13 cellular contexts compared by ENCODE assay signal in genomic region chr16:24045641-24046040, GRCh38.
DNase-seq lines count a peak whose midpoint lies in the region; ATAC-seq and TF ChIP-seq lines count a peak whose summit lies in the region.
"Had no signal": no experiment of that assay in that cellular context is flagged by ENCODE, and none has a peak within 500 bp of the region (broad histone marks: within the 10 kb centered on the region; RNA-seq: fewer than 3 reads in every experiment).

No MANE protein-coding gene starts in this region.

- TF ChIP-seq CTCF in body of pancreas (IDR thresholded peaks at IDR 0.05) (peak in 4 of 7 experiments; percentile 21 to 26 (median 24)), nephron (IDR thresholded peaks at IDR 0.05; ENCODE audit: unreplicated experiment in 3 of 3) (peak; percentile 50 to 55 (median 54))

- H3K4me1 ChIP-seq in body of pancreas = no peaks in the 10 kb centered on the region
- H3K4me1 ChIP-seq: gastroesophageal sphincter had no signal

- no peaks in the 10 kb centered on the region for H3K27me3 ChIP-seq in body of pancreas

- no peak overlapping the region for H3K27ac Mint-ChIP-seq in nephron
- H3K27ac Mint-ChIP-seq: activated CD4-positive, alpha-beta memory T cell treated with anti-CD3 and anti-CD28 coated beads, Interleukin-2, amount 10 ng/mL, durations not matched to agents 7 days and 5 days had no signal

- DNase-seq in G401 (ENCODE audit: low spot score) = peak; percentile 3
- peak; percentile 25 for DNase-seq in NCI-H1105 (lab: John Stamatoyannopoulos, UW)
- no peak for DNase-seq in body of pancreas
- no peak for DNase-seq in EL
- DNase-seq: activated CD4-positive, alpha-beta memory T cell treated with anti-CD3 and anti-CD28 coated beads, Interleukin-2, amount 10 ng/mL, durations not matched to agents 7 days and 5 days; amniotic stem cell; naive B cell; OCI-M1 had no signal

- ATAC-seq in body of pancreas (no peak), GM18867 (IDR thresholded peaks at IDR 0.05; ENCODE audit: unreplicated experiment) (no peak), HG02938 (IDR thresholded peaks at IDR 0.05; ENCODE audit: unreplicated experiment) (no peak)
- ATAC-seq: gastroesophageal sphincter, GM12878 had no signal

- H3K4me3 Mint-ChIP-seq in nephron = no peak overlapping the region
- H3K4me3 Mint-ChIP-seq: activated CD4-positive, alpha-beta memory T cell treated with anti-CD3 and anti-CD28 coated beads, Interleukin-2, amount 10 ng/mL, durations not matched to agents 7 days and 5 days had no signal

- H3K36me3 ChIP-seq in body of pancreas (replicated peaks in 1 of 2; ENCODE audit: insufficient read depth in 1 of 2, low read depth in 2 of 2) = no peaks in the 10 kb centered on the region
- H3K36me3 ChIP-seq: gastroesophageal sphincter had no signal

- no peaks in the 10 kb centered on the region for H3K9me3 Mint-ChIP-seq in nephron
- H3K9me3 Mint-ChIP-seq: activated CD4-positive, alpha-beta memory T cell treated with anti-CD3 and anti-CD28 coated beads, Interleukin-2, amount 10 ng/mL, durations not matched to agents 7 days and 5 days; naive B cell had no signal

- H3K36me3 Mint-ChIP-seq in nephron (ENCODE audit: low read depth) = no peaks in the 10 kb centered on the region

- 18 to 25% methylated on average over 7 to 12 of the region's 12 CpGs for WGBS in body of pancreas, 2 donors

- intact Hi-C loops in body of pancreas (cut with DNase I) = loop anchor here (5.0 to 10.0 kb wide), 2 partner anchors 209 to 462 kb away; partner anchors contain the start of gene CACNG3

- TF ChIP-seq POLR2A in body of pancreas (IDR thresholded peaks at IDR 0.05) = no peak

- H3K9me3 ChIP-seq in body of pancreas = no peaks in the 10 kb centered on the region
- H3K9me3 ChIP-seq: gastroesophageal sphincter had no signal

- no peak overlapping the region for H3K4me3 ChIP-seq in body of pancreas
- H3K4me3 ChIP-seq: gastroesophageal sphincter, GM12878 had no signal

- in situ Hi-C loops in G401 (cut with HindIII; ENCODE audit: low sequenced_read_pairs) = no loop called here

- no peak overlapping the region for H3K27ac ChIP-seq in body of pancreas
- H3K27ac ChIP-seq: gastroesophageal sphincter had no signal

- H3K4me1 Mint-ChIP-seq in nephron = no peaks in the 10 kb centered on the region

- H3K27me3 Mint-ChIP-seq in nephron (ENCODE audit: low read depth) = peaks cover 28% of the 10 kb centered on the region
- H3K27me3 Mint-ChIP-seq: activated CD4-positive, alpha-beta memory T cell treated with anti-CD3 and anti-CD28 coated beads, Interleukin-2, amount 10 ng/mL, durations not matched to agents 7 days and 5 days; naive B cell had no signal

Comparison
In these comparisons a context has a peak if more than half of its experiments do, and no peak if none do; other contexts are left out.
1. DNase-seq: peak in G401 (single experiment) and NCI-H1105 (single experiment); none in body of pancreas (0 of 4) and EL (single experiment).